In genomic region chr2:69704446-69704845, GRCh38 we compare ENCODE assay signal across 1 cellular context.
TF ChIP-seq lines count a peak whose summit lies in the region.

No MANE protein-coding gene starts in this region.

TF ChIP-seq in HepG2, 621 proteins besides CTCF, POLR2A, EP300 and RAD21 (continued from another document):
- no peak for TF ChIP-seq NFAT5 (CRISPR knock-in tag; IDR thresholded peaks at IDR 0.05)
- TF ChIP-seq ZNF326 (CRISPR knock-in tag; IDR thresholded peaks at IDR 0.05; ENCODE audit: borderline replicate concordance) = no peak
- TF ChIP-seq MAX (IDR thresholded peaks at IDR 0.05) = no peak
- 0 out of 2 replicates have a peak, but pooled peaks have one; percentile 2 for TF ChIP-seq CEBPB (IDR thresholded peaks at IDR 0.05; ENCODE audit: borderline replicate concordance, low read depth, low read length)
- no peak for TF ChIP-seq E2F1 (CRISPR knock-in tag; IDR thresholded peaks at IDR 0.05)
- TF ChIP-seq ISX (CRISPR knock-in tag; conservative IDR thresholded peaks at IDR 0.05) = no peak
- no peak for TF ChIP-seq ZFX (CRISPR knock-in tag; IDR thresholded peaks at IDR 0.05; ENCODE audit: low read depth)
